In genomic region chr15:63593705-63594671, GRCh38 we compare ENCODE assay signal across 10 cellular contexts. TPM values are rescaled to one million over a fixed set of nuclear protein-coding genes. Genes with fewer than 3 reads are reported as not detected.
DNase-seq lines count a peak whose midpoint lies in the region; ATAC-seq and TF ChIP-seq lines count a peak whose summit lies in the region.
"Had no signal": no experiment of that assay in that cellular context is flagged by ENCODE, and none has a peak within 500 bp of the region (broad histone marks: within the 10 kb centered on the region; RNA-seq: fewer than 3 reads in every experiment).

No MANE protein-coding gene starts in this region.

- H3K9me3 ChIP-seq in CD8-positive, alpha-beta T cell (ENCODE audit: low read length): no peaks in the 10 kb centered on the region
- no peaks in the 10 kb centered on the region for H3K9me3 ChIP-seq in T-helper 17 cell (ENCODE audit: control insufficient read depth, low read length, poor library complexity, severe bottlenecking)
- no peaks in the 10 kb centered on the region for H3K9me3 ChIP-seq in endodermal cell (ENCODE audit: control insufficient read depth, low read length)

- TF ChIP-seq CTCF in CD8-positive, alpha-beta T cell (IDR thresholded peaks at IDR 0.05): no peak
- no peak for TF ChIP-seq CTCF in endodermal cell (conservative IDR thresholded peaks at IDR 0.05)

- ATAC-seq in CD8-positive, alpha-beta T cell: no peak
- peak; percentile 11 for ATAC-seq in T-helper 17 cell
- no peak for ATAC-seq in SK-N-SH treated with all-trans-retinoic acid at 6 μM for 48 hours
- ATAC-seq in HG02973 (IDR thresholded peaks at IDR 0.05; ENCODE audit: unreplicated experiment): no peak

- no peak overlapping the region for H3K27ac ChIP-seq in CD8-positive, alpha-beta T cell (ENCODE audit: low read depth, low read length)
- H3K27ac ChIP-seq in endodermal cell (ENCODE audit: low read depth, low read length): no peak overlapping the region

- H3K4me1 ChIP-seq in CD8-positive, alpha-beta T cell (ENCODE audit: insufficient read depth, low read length): peaks cover 23% of the 10 kb centered on the region
- H3K4me1 ChIP-seq in endodermal cell (ENCODE audit: control insufficient read depth, insufficient read depth, low read length): peaks cover 1% of the 10 kb centered on the region

- no peak overlapping the region for H3K4me3 Mint-ChIP-seq in CD8-positive, alpha-beta T cell
- H3K4me3 Mint-ChIP-seq in T-helper 17 cell: peak overlapping the region; percentile 70
- no peak overlapping the region for H3K4me3 Mint-ChIP-seq in endodermal cell

- H3K27me3 Mint-ChIP-seq in CD8-positive, alpha-beta T cell (ENCODE audit: low read depth): no peaks in the 10 kb centered on the region
- H3K27me3 Mint-ChIP-seq in T-helper 17 cell (no peaks in the 10 kb centered on the region), endodermal cell (ENCODE audit: insufficient read depth) (no peaks in the 10 kb centered on the region)

- POLR2A ChIA-PET in CD8-positive, alpha-beta T cell (lab: Charles Lee): interaction anchor here (0.6 to 1.5 kb wide), 2 partner anchors 88 to 151 kb away, joined by 3 read pairs; no protein-coding TSS in a partner anchor

- H3K27me3 ChIP-seq in CD8-positive, alpha-beta T cell (ENCODE audit: insufficient read depth, low read length): no peaks in the 10 kb centered on the region
- H3K27me3 ChIP-seq in endodermal cell (ENCODE audit: control insufficient read depth, insufficient read depth, low read length, poor library complexity, severe bottlenecking): no peaks in the 10 kb centered on the region

- H3K9ac ChIP-seq in endodermal cell (ENCODE audit: extremely low read depth, low read length, poor library complexity, severe bottlenecking): no peak overlapping the region

- H3K4me3 ChIP-seq in CD8-positive, alpha-beta T cell (ENCODE audit: low read depth, low read length): no peak overlapping the region
- no peak overlapping the region for H3K4me3 ChIP-seq in endodermal cell (ENCODE audit: low read length)

- peaks cover 22% of the 10 kb centered on the region for H3K36me3 ChIP-seq in CD8-positive, alpha-beta T cell (ENCODE audit: insufficient read depth, low read length)
- peaks cover 48% of the 10 kb centered on the region for H3K36me3 ChIP-seq in endodermal cell (ENCODE audit: control insufficient read depth, insufficient read depth, low read length)

- H3K36me3 Mint-ChIP-seq in CD8-positive, alpha-beta T cell: peaks cover 55% of the 10 kb centered on the region
- H3K36me3 Mint-ChIP-seq in T-helper 17 cell (ENCODE audit: low read depth) (peaks cover 1% of the 10 kb centered on the region), endodermal cell (ENCODE audit: low read depth) (peaks cover 39% of the 10 kb centered on the region)

- H3K27ac Mint-ChIP-seq in CD8-positive, alpha-beta T cell: peak overlapping the region; percentile 60
- H3K27ac Mint-ChIP-seq in T-helper 17 cell: peak overlapping the region; percentile 91
- peak overlapping the region; percentile 59 for H3K27ac Mint-ChIP-seq in endodermal cell

- DNase-seq in CD8-positive, alpha-beta T cell: no peak
- no peak for DNase-seq in T-helper 17 cell
- no peak for DNase-seq in endodermal cell
- peak; percentile 73 for DNase-seq in stimulated activated CD4-positive, alpha-beta T cell treated with anti-CD3 and anti-CD28 coated beads, Interleukin-15, amount 100 ng/mL, for 24 hours
- no peak for DNase-seq in NCI-H69 (lab: John Stamatoyannopoulos, UW)
- DNase-seq in cardiac septum (ENCODE audit: low spot score): no peak
- DNase-seq: NCI-H187, occipital lobe had no signal

- CTCF ChIA-PET in CD8-positive, alpha-beta T cell (lab: Charles Lee): interaction anchor here (1.5 to 8.6 kb wide), 2 partner anchors 13 to 127 kb away, joined by 4 to 48 read pairs; no protein-coding TSS in a partner anchor

- 97 to 99% methylated on average over 8 to 9 of the region's 9 CpGs for WGBS in endodermal cell (ENCODE audit: insufficient coverage in 1 of 2, insufficient read length in 1 of 2), 2 experiments

- peaks cover 62% of the 10 kb centered on the region for H3K4me1 Mint-ChIP-seq in CD8-positive, alpha-beta T cell (ENCODE audit: low read depth)
- peaks cover 43% of the 10 kb centered on the region for H3K4me1 Mint-ChIP-seq in T-helper 17 cell
- H3K4me1 Mint-ChIP-seq in endodermal cell: peaks cover 36% of the 10 kb centered on the region

- intact Hi-C loops in CD8-positive, alpha-beta T cell (cut with DNase I, micrococcal nuclease): no loop called here
- intact Hi-C loops in cardiac septum (cut with DNase I): no loop called here

- no peaks in the 10 kb centered on the region for H3K9me3 Mint-ChIP-seq in CD8-positive, alpha-beta T cell
- no peaks in the 10 kb centered on the region for H3K9me3 Mint-ChIP-seq in endodermal cell

TF ChIP-seq in SK-N-SH treated with all-trans-retinoic acid at 6 μM for 48 hours, 23 proteins besides CTCF, POLR2A, EP300 and RAD21:
- TF ChIP-seq RARB (CRISPR knock-in tag; IDR thresholded peaks at IDR 0.05) (no peak), ESRRG (CRISPR knock-in tag; IDR thresholded peaks at IDR 0.05) (no peak), POU6F1 (CRISPR knock-in tag; IDR thresholded peaks at IDR 0.05; ENCODE audit: borderline replicate concordance, low read depth) (no peak), SNAI2 (CRISPR knock-in tag; IDR thresholded peaks at IDR 0.05) (no peak), ZNF8 (CRISPR knock-in tag; IDR thresholded peaks at IDR 0.05) (no peak), CREB5 (CRISPR knock-in tag; IDR thresholded peaks at IDR 0.05; ENCODE audit: low read depth) (no peak)

RNA-seq across cellular contexts. Expression of gene FBXL22, which starts 3.2 kb away (rescaled TPM):
- total RNA-seq in CD8-positive, alpha-beta T cell: 1 to 10 TPM in 1 of 2 experiments, under 1 TPM in 1; 0.68 to 1.7 TPM
- total RNA-seq in T-helper 17 cell (1 to 10 TPM in 1 of 2 donors, under 1 TPM in 1; 0.81 to 1.1 TPM), endodermal cell (under 1 TPM; 0.29 to 0.90 TPM), cardiac septum (23.1 TPM)
- 0.46 TPM for polyA plus RNA-seq in endodermal cell (2013, experiment 1 of 2)
- 0.58 TPM for polyA plus RNA-seq in endodermal cell (2013, experiment 2 of 2)
